Comparison of ENCODE assay signal across 8 cellular contexts in genomic region chr18:9147440-9148238, GRCh38. TPM values are rescaled to one million over a fixed set of nuclear protein-coding genes. Genes with fewer than 3 reads are reported as not detected.
DNase-seq lines count a peak whose midpoint lies in the region; ATAC-seq and TF ChIP-seq lines count a peak whose summit lies in the region.

No MANE protein-coding gene starts in this region.

- ATAC-seq in HG03175 (IDR thresholded peaks at IDR 0.05; ENCODE audit: unreplicated experiment) (peak; percentile 56), heart right ventricle (peak; percentile 81 to 91 (median 87)), HG03565 (IDR thresholded peaks at IDR 0.05; ENCODE audit: unreplicated experiment) (no peak)

- H3K9me3 ChIP-seq in adipocyte (ENCODE audit: control insufficient read depth, low read length) (no peaks in the 10 kb centered on the region), heart right ventricle (no peaks in the 10 kb centered on the region)

- intact Hi-C loops in heart right ventricle (cut with DNase I), result loop anchor here (1.0 to 5.0 kb wide), 5 partner anchors 45 to 75 kb away; partner anchors contain the start of gene NDUFV2 (in 1 of the 10)

- H3K27me3 ChIP-seq in adipocyte (replicated peaks; ENCODE audit: control insufficient read depth, insufficient read depth, low read length), result no peaks in the 10 kb centered on the region
- H3K27me3 ChIP-seq in heart right ventricle, result no peaks in the 10 kb centered on the region

- H3K4me3 ChIP-seq in adipocyte (ENCODE audit: low read length) (no peak overlapping the region), heart right ventricle (no peak overlapping the region), retinal pigment epithelial cell (ENCODE audit: low read length) (no peak overlapping the region)

- H3K4me1 ChIP-seq in adipocyte (ENCODE audit: control insufficient read depth, insufficient read depth, low read length) (peaks cover 43% of the 10 kb centered on the region), heart right ventricle (peaks cover 2 to 100% (median 80%) of the 10 kb centered on the region in 9 donors)

- peak overlapping the region; percentile 37 for H3K9ac ChIP-seq in adipocyte (ENCODE audit: low read length)

- WGBS in heart right ventricle, 2 donors, result 16 to 28% methylated on average over 1 of the region's 1 CpG

- TF ChIP-seq CTCF in GM12874 (IDR thresholded peaks at IDR 0.05; ENCODE audit: insufficient read depth, low read depth, low read length) (peak; percentile 61), heart right ventricle (IDR thresholded peaks at IDR 0.05) (peak; percentile 59 to 90 (median 79)), retinal pigment epithelial cell (conservative IDR thresholded peaks at IDR 0.05; ENCODE audit: low read depth, low read length) (peak; percentile 83)

- H3K36me3 ChIP-seq in adipocyte (ENCODE audit: control insufficient read depth, insufficient read depth, low read length, severe bottlenecking), result no peaks in the 10 kb centered on the region
- H3K36me3 ChIP-seq in heart right ventricle, result no peaks in the 10 kb centered on the region

- peak overlapping the region in 2 of 10 donors; percentile 42 to 69 for H3K27ac ChIP-seq in heart right ventricle

- peak; percentile 81 for DNase-seq in Ammon's horn (ENCODE audit: low spot score)
- DNase-seq in NCI-H82 (lab: John Stamatoyannopoulos, UW), result peak; percentile 71
- peak; percentile 85 for DNase-seq in adipocyte (ENCODE audit: low read depth)
- peak in 1 of 2 donors; percentile 37 for DNase-seq in heart right ventricle
- DNase-seq in retinal pigment epithelial cell (ENCODE audit: low read depth), result no peak

RNA-seq across cellular contexts. Expression of gene ANKRD12, which starts 11.1 kb away (rescaled TPM):
- 10 to 100 TPM; 34.5 to 70.2 (median 55.5) TPM for total RNA-seq in heart right ventricle
- 10 to 100 TPM in 1 of 2 donors, 1 to 10 TPM in 1; 3.1 to 69.9 TPM for polyA plus RNA-seq in heart right ventricle

RNA-seq across cellular contexts. Expression of gene NDUFV2, which starts 45.1 kb away (rescaled TPM):
- total RNA-seq in heart right ventricle, result 100 to 1,000 TPM; 362 to 529 (median 480) TPM
- 1,000 to 10,000 TPM in 1 of 2 donors, 100 to 1,000 TPM in 1; 486 to 1,061 TPM for polyA plus RNA-seq in heart right ventricle
